ENCODE assay signal across 18 cellular contexts in genomic region chr3:106518516-106518915, GRCh38.
DNase-seq lines count a peak whose midpoint lies in the region; ATAC-seq and TF ChIP-seq lines count a peak whose summit lies in the region.
"Had no signal": no experiment of that assay in that cellular context is flagged by ENCODE, and none has a peak within 500 bp of the region (broad histone marks: within the 10 kb centered on the region; RNA-seq: fewer than 3 reads in every experiment).

No MANE protein-coding gene starts in this region.

- H3K9me3 ChIP-seq in breast epithelium: no peaks in the 10 kb centered on the region
- H3K9me3 ChIP-seq in adipocyte (ENCODE audit: control insufficient read depth, low read length): no peaks in the 10 kb centered on the region

- ATAC-seq in HG03045 (IDR thresholded peaks at IDR 0.05; ENCODE audit: unreplicated experiment): no peak
- ATAC-seq: left lobe of liver had no signal

- DNase-seq in MCF 10A (ENCODE audit: unreplicated experiment) (peak; percentile 24), breast epithelium (ENCODE audit: low spot score in 2 of 2) (no peak), adipocyte (ENCODE audit: low read depth) (peak; percentile 41), fibroblast of the aortic adventitia (ENCODE audit: low read depth) (peak; percentile 58), HuH-7 (ENCODE audit: low spot score) (no peak), Ammon's horn (ENCODE audit: low spot score) (no peak)
- no peak for DNase-seq in activated CD4-positive, alpha-beta T cell treated with anti-CD3 and anti-CD28 coated beads, Interleukin-2, amount 10 ng/mL, durations not matched to agents 24 days and 14 days
- DNase-seq: 8988T; activated CD4-positive, alpha-beta T cell treated with anti-CD3 and anti-CD28 coated beads, Interleukin-2, amount 50 U/mL, for 1 hour; activated T-cell treated with anti-CD3 and anti-CD28 coated beads, Interleukin-2, amount 50 U/mL, for 1 hour; hypothalamus; NCI-H1048; posterior cingulate gyrus; substantia nigra had no signal

- H3K4me1 ChIP-seq in breast epithelium (no peaks in the 10 kb centered on the region), adipocyte (ENCODE audit: control insufficient read depth, insufficient read depth, low read length) (peaks cover 16% of the 10 kb centered on the region)

- no TSS peak for BruUV-seq in MCF 10A (replicated peaks; lab: Mats Ljungman, UMichigan)

- H3K4me3 Mint-ChIP-seq in MCF 10A (ENCODE audit: unreplicated experiment): no peak overlapping the region
- H3K4me3 Mint-ChIP-seq in activated CD4-positive, alpha-beta T cell treated with anti-CD3 and anti-CD28 coated beads, Interleukin-2, amount 10 ng/mL, durations not matched to agents 24 days and 14 days: no peak overlapping the region
- H3K4me3 Mint-ChIP-seq: activated naive CD4-positive, alpha-beta T cell treated with anti-CD3 and anti-CD28 coated beads, Interleukin-2, amount 50 U/mL, for 24 hours; IgD-negative memory B cell had no signal

- H3K9ac ChIP-seq in adipocyte (ENCODE audit: low read length): no peak overlapping the region

- TF ChIP-seq CTCF in MCF 10A (IDR thresholded peaks at IDR 0.05; ENCODE audit: unreplicated experiment) (no peak), breast epithelium (IDR thresholded peaks at IDR 0.05) (no peak), fibroblast of the aortic adventitia (IDR thresholded peaks at IDR 0.05; ENCODE audit: insufficient read depth, low read length) (no peak)

- H3K36me3 Mint-ChIP-seq in MCF 10A (ENCODE audit: insufficient read depth, unreplicated experiment): no peaks in the 10 kb centered on the region
- H3K36me3 Mint-ChIP-seq in activated CD4-positive, alpha-beta T cell treated with anti-CD3 and anti-CD28 coated beads, Interleukin-2, amount 10 ng/mL, durations not matched to agents 24 days and 14 days (ENCODE audit: low read depth): no peaks in the 10 kb centered on the region
- H3K36me3 Mint-ChIP-seq: activated naive CD4-positive, alpha-beta T cell treated with anti-CD3 and anti-CD28 coated beads, Interleukin-2, amount 50 U/mL, for 24 hours; IgD-negative memory B cell had no signal

- H3K27ac ChIP-seq in breast epithelium: no peak overlapping the region

- no peak overlapping the region for H3K4me3 ChIP-seq in breast epithelium
- no peak overlapping the region for H3K4me3 ChIP-seq in adipocyte (ENCODE audit: low read length)
- no peak overlapping the region for H3K4me3 ChIP-seq in fibroblast of the aortic adventitia (ENCODE audit: low read depth, low read length)

- no peaks in the 10 kb centered on the region for H3K9me3 Mint-ChIP-seq in MCF 10A (ENCODE audit: unreplicated experiment)
- H3K9me3 Mint-ChIP-seq in activated CD4-positive, alpha-beta T cell treated with anti-CD3 and anti-CD28 coated beads, Interleukin-2, amount 10 ng/mL, durations not matched to agents 24 days and 14 days: peaks cover 18% of the 10 kb centered on the region
- H3K9me3 Mint-ChIP-seq: activated naive CD4-positive, alpha-beta T cell treated with anti-CD3 and anti-CD28 coated beads, Interleukin-2, amount 50 U/mL, for 24 hours; IgD-negative memory B cell had no signal

- no peaks in the 10 kb centered on the region for H3K27me3 ChIP-seq in breast epithelium
- H3K27me3 ChIP-seq in adipocyte (replicated peaks; ENCODE audit: control insufficient read depth, insufficient read depth, low read length): no peaks in the 10 kb centered on the region

- no peak for TF ChIP-seq POLR2A in breast epithelium (IDR thresholded peaks at IDR 0.05)

- POLR2A ChIA-PET in MCF 10A (lab: Yijun Ruan, JAX): interaction anchor here (0.6 to 2.3 kb wide), 5 partner anchors 9 to 821 kb away, joined by 3 to 8 read pairs (median 3); no protein-coding TSS in a partner anchor

- H3K27ac Mint-ChIP-seq in MCF 10A (ENCODE audit: low read depth, unreplicated experiment): peak overlapping the region; percentile 57
- no peak overlapping the region for H3K27ac Mint-ChIP-seq in activated CD4-positive, alpha-beta T cell treated with anti-CD3 and anti-CD28 coated beads, Interleukin-2, amount 10 ng/mL, durations not matched to agents 24 days and 14 days
- H3K27ac Mint-ChIP-seq: activated naive CD4-positive, alpha-beta T cell treated with anti-CD3 and anti-CD28 coated beads, Interleukin-2, amount 50 U/mL, for 24 hours; IgD-negative memory B cell had no signal

- intact Hi-C loops in MCF 10A (cut with micrococcal nuclease) (no loop called here), breast epithelium (cut with DNase I; ENCODE audit: low total_unique reads) (no loop called here)
- intact Hi-C loops in activated CD4-positive, alpha-beta T cell treated with anti-CD3 and anti-CD28 coated beads, Interleukin-2, amount 10 ng/mL, durations not matched to agents 24 days and 14 days (cut with micrococcal nuclease): no loop called here

- no peaks in the 10 kb centered on the region for H3K27me3 Mint-ChIP-seq in MCF 10A (ENCODE audit: insufficient read depth, unreplicated experiment)
- H3K27me3 Mint-ChIP-seq in activated CD4-positive, alpha-beta T cell treated with anti-CD3 and anti-CD28 coated beads, Interleukin-2, amount 10 ng/mL, durations not matched to agents 24 days and 14 days: no peaks in the 10 kb centered on the region
- H3K27me3 Mint-ChIP-seq: activated naive CD4-positive, alpha-beta T cell treated with anti-CD3 and anti-CD28 coated beads, Interleukin-2, amount 50 U/mL, for 24 hours had no signal

- H3K36me3 ChIP-seq in breast epithelium: no peaks in the 10 kb centered on the region
- H3K36me3 ChIP-seq in adipocyte (ENCODE audit: control insufficient read depth, insufficient read depth, low read length, severe bottlenecking): no peaks in the 10 kb centered on the region

- peaks cover 11% of the 10 kb centered on the region for H3K4me1 Mint-ChIP-seq in MCF 10A (ENCODE audit: insufficient read depth, unreplicated experiment)
- peaks cover 2% of the 10 kb centered on the region for H3K4me1 Mint-ChIP-seq in activated CD4-positive, alpha-beta T cell treated with anti-CD3 and anti-CD28 coated beads, Interleukin-2, amount 10 ng/mL, durations not matched to agents 24 days and 14 days
- H3K4me1 Mint-ChIP-seq: activated naive CD4-positive, alpha-beta T cell treated with anti-CD3 and anti-CD28 coated beads, Interleukin-2, amount 50 U/mL, for 24 hours had no signal

- CTCF ChIA-PET in MCF 10A (lab: Yijun Ruan, JAX): interaction anchor here (1.0 to 1.6 kb wide), 3 partner anchors 32 to 86 kb away, joined by 3 to 5 read pairs (median 3); no protein-coding TSS in a partner anchor

Comparison
In these comparisons a context has a peak if more than half of its experiments do, and no peak if none do; other contexts are left out.
1. DNase-seq: peak in MCF 10A (single experiment), adipocyte (single experiment) and fibroblast of the aortic adventitia (single experiment); none in breast epithelium (0 of 2), HuH-7 (single experiment), Ammon's horn (single experiment) and activated CD4-positive, alpha-beta T cell treated with anti-CD3 and anti-CD28 coated beads, Interleukin-2, amount 10 ng/mL, durations not matched to agents 24 days and 14 days (single experiment).